ENCODE assay signal across 34 cellular contexts in genomic region chr4:100278567-100278966, GRCh38.
"Had no signal": no experiment of that assay in that cellular context is flagged by ENCODE, and none has a peak within 500 bp of the region (broad histone marks: within the 10 kb centered on the region; RNA-seq: fewer than 3 reads in every experiment).

No MANE protein-coding gene starts in this region.

- H3K9me3 ChIP-seq: adrenal gland, body of pancreas, breast epithelium had no signal

- H3K27me3 ChIP-seq: adrenal gland, body of pancreas, breast epithelium had no signal

- H3K27ac Mint-ChIP-seq: activated CD8-positive, alpha-beta T cell treated with anti-CD3 and anti-CD28 coated beads for 36 hours; activated naive CD4-positive, alpha-beta T cell treated with anti-CD3 and anti-CD28 coated beads for 36 hours; activated naive CD4-positive, alpha-beta T cell treated with anti-CD3 and anti-CD28 coated beads, Interleukin-2, amount 50 U/mL, for 72 hours; activated T-cell treated with anti-CD3 and anti-CD28 coated beads, Interleukin-2, amount 50 U/mL, for 24 hours; activated T-helper 1 cell treated with anti-CD3 and anti-CD28 coated beads, Interleukin-12 subunit alpha, Interleukin-12 subunit beta, Interleukin-2, Interleukin-4 antibody, amounts not matched to agents 30 ng/mL and 10 ng/mL and 1 ng/mL, durations not matched to agents 14 hours and 24 hours and 36 hours had no signal

- H3K27ac ChIP-seq: adrenal gland, body of pancreas, breast epithelium, PC-9, RWPE1, WERI-Rb-1 had no signal

- H3K36me3 ChIP-seq: adrenal gland, breast epithelium, WERI-Rb-1 had no signal

- H3K27me3 Mint-ChIP-seq: activated T-cell treated with anti-CD3 and anti-CD28 coated beads, Interleukin-2, amount 50 U/mL, for 24 hours had no signal

- H3K4me3 ChIP-seq: adrenal gland, body of pancreas, breast epithelium, PC-9 had no signal

- H2AFZ ChIP-seq: PC-9 had no signal

- DNase-seq: activated CD4-positive, alpha-beta T cell treated with anti-CD3 and anti-CD28 coated beads for 1 hour; activated CD4-positive, alpha-beta T cell treated with anti-CD3 and anti-CD28 coated beads for 48 hours; activated CD4-positive, CD25-positive, alpha-beta regulatory T cell; activated CD8-positive, alpha-beta T cell treated with anti-CD3 and anti-CD28 coated beads for 36 hours; activated gamma-delta T cell treated with Interleukin-2 at 50 U/mL for 16 hours; activated naive CD4-positive, alpha-beta T cell treated with anti-CD3 and anti-CD28 coated beads for 36 hours; activated T-cell treated with anti-CD3 and anti-CD28 coated beads, Interleukin-2, amount 50 U/mL, for 24 hours; adrenal gland; body of pancreas; caudate nucleus; Kasumi-1; KG1; NCI-H1092 treated with DMSO at 0.1 percent for 48 hours; NCI-H1417; NCI-H146; NCI-H187; NCI-H2029 treated with DMSO at 0.1 percent for 48 hours; NCI-H2107; NCI-H2171; NCI-H510A; NCI-H526; NCI-H748 treated with DMSO at 0.1 percent for 48 hours; NK-92 treated with Interleukin-12 subunit alpha and Interleukin-12 subunit beta, amount 100 ng/mL, for 24 hours; SIG-M5; T-helper 1 cell; T-helper 9 cell; WERI-Rb-1 had no signal

- H3K4me2 ChIP-seq: PC-9 had no signal

- ATAC-seq: activated CD8-positive, alpha-beta T cell treated with anti-CD3 and anti-CD28 coated beads for 36 hours; activated naive CD4-positive, alpha-beta T cell treated with anti-CD3 and anti-CD28 coated beads, Interleukin-2, amount 50 U/mL, for 72 hours; body of pancreas; Right ventricle myocardium inferior; SK-N-SH treated with all-trans-retinoic acid at 6 μM for 48 hours had no signal

- H3K36me3 Mint-ChIP-seq: activated naive CD4-positive, alpha-beta T cell treated with anti-CD3 and anti-CD28 coated beads, Interleukin-2, amount 50 U/mL, for 72 hours had no signal

- H3K9me3 Mint-ChIP-seq: activated CD8-positive, alpha-beta T cell treated with anti-CD3 and anti-CD28 coated beads for 36 hours; activated naive CD4-positive, alpha-beta T cell treated with anti-CD3 and anti-CD28 coated beads for 36 hours; activated T-cell treated with anti-CD3 and anti-CD28 coated beads, Interleukin-2, amount 50 U/mL, for 24 hours; activated T-helper 1 cell treated with anti-CD3 and anti-CD28 coated beads, Interleukin-12 subunit alpha, Interleukin-12 subunit beta, Interleukin-2, Interleukin-4 antibody, amounts not matched to agents 30 ng/mL and 10 ng/mL and 1 ng/mL, durations not matched to agents 14 hours and 24 hours and 36 hours had no signal

- H3K4me3 Mint-ChIP-seq: activated CD8-positive, alpha-beta T cell treated with anti-CD3 and anti-CD28 coated beads for 36 hours; activated naive CD4-positive, alpha-beta T cell treated with anti-CD3 and anti-CD28 coated beads for 36 hours; activated T-cell treated with anti-CD3 and anti-CD28 coated beads, Interleukin-2, amount 50 U/mL, for 24 hours; activated T-helper 1 cell treated with anti-CD3 and anti-CD28 coated beads, Interleukin-12 subunit alpha, Interleukin-12 subunit beta, Interleukin-2, Interleukin-4 antibody, amounts not matched to agents 30 ng/mL and 10 ng/mL and 1 ng/mL, durations not matched to agents 14 hours and 24 hours and 36 hours had no signal

- H3K4me1 ChIP-seq: adrenal gland, body of pancreas, breast epithelium had no signal
